22 cellular contexts compared by ENCODE assay signal in the genomic region with DNA sequence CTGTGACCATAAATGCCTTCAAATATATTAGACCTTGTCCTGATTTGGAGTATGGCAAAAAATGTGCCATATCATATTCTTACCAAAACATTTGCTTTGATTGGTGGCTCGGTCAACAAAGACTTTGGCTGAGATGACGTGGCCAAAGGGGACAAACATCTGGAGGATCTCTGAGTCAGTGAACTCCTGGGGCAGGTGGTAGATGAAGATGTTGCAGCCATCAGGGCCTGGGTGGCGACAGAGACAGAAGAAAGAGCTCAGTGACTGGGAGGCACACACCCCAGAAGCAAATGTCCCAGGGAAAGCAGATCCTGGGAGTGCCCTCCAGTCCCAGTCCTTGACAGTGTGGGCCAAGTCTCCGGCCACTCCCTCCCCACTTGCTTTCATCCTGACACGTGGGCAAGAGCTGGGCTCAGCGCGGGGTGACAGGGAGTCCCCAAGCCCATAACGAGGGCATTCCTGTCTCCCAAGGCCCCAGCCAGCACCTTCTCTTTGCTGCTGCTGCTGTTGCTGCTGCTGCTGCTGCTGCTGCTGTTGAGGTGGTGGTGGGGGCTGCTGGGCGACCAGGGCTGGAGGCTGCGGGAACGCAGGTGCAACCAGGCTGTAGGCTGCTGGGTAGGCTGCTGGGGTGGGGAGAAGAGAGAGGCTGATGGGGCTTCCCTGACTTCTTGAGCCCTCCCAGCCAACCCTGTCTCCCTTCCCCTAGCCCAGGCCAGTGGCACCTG. TPM values are rescaled to one million over a fixed set of nuclear protein-coding genes. Genes with fewer than 3 reads are reported as not detected.
DNase-seq lines count a peak whose midpoint lies in the region; ATAC-seq and TF ChIP-seq lines count a peak whose summit lies in the region.
"Had no signal": no experiment of that assay in that cellular context is flagged by ENCODE, and none has a peak within 500 bp of the region (broad histone marks: within the 10 kb centered on the region; RNA-seq: fewer than 3 reads in every experiment).

No MANE protein-coding gene starts in this region.

- no peak overlapping the region for H3K27ac ChIP-seq in IMR-90 (ENCODE audit: insufficient read depth, low read length)
- no peak overlapping the region for H3K27ac ChIP-seq in substantia nigra (ENCODE audit: low read depth, low read length, poor library complexity, severe bottlenecking)
- H3K27ac ChIP-seq: neutrophil, tibial artery had no signal

- H4K20me1 ChIP-seq in IMR-90 (ENCODE audit: insufficient read depth, low read length) = no peaks in the 10 kb centered on the region; the same call in 1 of the 2 replicates

- DNase-seq in IMR-90 = peak; percentile 18
- peak; percentile 13 for DNase-seq in SW480 (ENCODE audit: low spot score)
- DNase-seq in left colon = peak in 1 of 2 donors; percentile 62
- no peak for DNase-seq in activated T-cell treated with anti-CD3 and anti-CD28 coated beads, Interleukin-2, amount 50 U/mL, for 48 hours
- DNase-seq in substantia nigra (lab: John Stamatoyannopoulos, UW) = no peak
- DNase-seq: activated CD4-positive, alpha-beta T cell treated with anti-CD3 and anti-CD28 coated beads for 1 hour; activated naive CD8-positive, alpha-beta T cell treated with anti-CD3 and anti-CD28 coated beads for 36 hours; left cardiac atrium; midbrain; NCI-H1694; NCI-H226; retina; SK-N-SH; stimulated activated naive CD4-positive, alpha-beta T cell treated with Interleukin-2 at 50 U/mL for 16 hours; T1000; tibial artery had no signal

- peaks cover 7% of the 10 kb centered on the region for H3K27me3 ChIP-seq in IMR-90 (ENCODE audit: control insufficient read depth, insufficient read depth, low read length)
- H3K27me3 ChIP-seq: tibial artery had no signal

- in situ Hi-C loops in IMR-90 (cut with MboI; ENCODE audit: low sequenced_read_pairs) = no loop called here

- no peak overlapping the region for H2BK5ac ChIP-seq in IMR-90 (ENCODE audit: low read depth, low read length, poor library complexity, severe bottlenecking)

- no peak overlapping the region for H3K56ac ChIP-seq in IMR-90 (ENCODE audit: extremely low read depth, insufficient read depth, low read length)

- no peak overlapping the region for H2AK5ac ChIP-seq in IMR-90 (ENCODE audit: low read depth, low read length)

- no peaks in the 10 kb centered on the region for H3K9me1 ChIP-seq in IMR-90 (ENCODE audit: insufficient read depth, low read length)

- intact Hi-C loops in IMR-90 (cut with micrococcal nuclease) = no loop called here
- intact Hi-C loops in left colon (cut with DNase I, micrococcal nuclease) = no loop called here

- H3K9me3 Mint-ChIP-seq in stimulated activated memory B cell treated with anti-CD40 and anti-IgM and Interleukin-4, amounts not matched to agents 10 μg/mL and 1 μg/mL and 100 μg/mL, for 72 hours = no peaks in the 10 kb centered on the region
- H3K9me3 Mint-ChIP-seq: activated naive CD8-positive, alpha-beta T cell treated with anti-CD3 and anti-CD28 coated beads for 36 hours had no signal

- no peak overlapping the region for H4K91ac ChIP-seq in IMR-90 (ENCODE audit: insufficient read depth, low read depth, low read length)

- H3K4me3 Mint-ChIP-seq in stimulated activated memory B cell treated with anti-CD40 and anti-IgM and Interleukin-4, amounts not matched to agents 10 μg/mL and 1 μg/mL and 100 μg/mL, for 72 hours = no peak overlapping the region
- H3K4me3 Mint-ChIP-seq: activated naive CD8-positive, alpha-beta T cell treated with anti-CD3 and anti-CD28 coated beads for 36 hours had no signal

- CTCF ChIA-PET in IMR-90 (lab: Yijun Ruan, JAX) = no interaction called here

- H3K14ac ChIP-seq in IMR-90 (replicated peaks; ENCODE audit: low read depth, low read length) = no peak overlapping the region

- POLR2A ChIA-PET in IMR-90 (lab: Charles Lee; ENCODE audit: unreplicated experiment) = no interaction called here

- H3K27me3 Mint-ChIP-seq in stimulated activated memory B cell treated with anti-CD40 and anti-IgM and Interleukin-4, amounts not matched to agents 10 μg/mL and 1 μg/mL and 100 μg/mL, for 72 hours = peaks cover 26% of the 10 kb centered on the region

- no peak overlapping the region for H3K9ac ChIP-seq in IMR-90 (ENCODE audit: low read depth, low read length)
- H3K9ac ChIP-seq: SK-N-SH had no signal

- no peak overlapping the region for H2BK20ac ChIP-seq in IMR-90 (ENCODE audit: low read depth, low read length)

- H3K4me1 Mint-ChIP-seq in stimulated activated memory B cell treated with anti-CD40 and anti-IgM and Interleukin-4, amounts not matched to agents 10 μg/mL and 1 μg/mL and 100 μg/mL, for 72 hours = peaks cover 24% of the 10 kb centered on the region
- H3K4me1 Mint-ChIP-seq: activated naive CD8-positive, alpha-beta T cell treated with anti-CD3 and anti-CD28 coated beads for 36 hours had no signal

- no peak overlapping the region for H3K4ac ChIP-seq in IMR-90 (ENCODE audit: low read depth, low read length)

- H3K4me3 ChIP-seq in IMR-90 (ENCODE audit: insufficient read depth, low read depth, low read length) = no peak overlapping the region
- H3K4me3 ChIP-seq: tibial artery had no signal

- no peak for TF ChIP-seq RAD21 in IMR-90 (IDR thresholded peaks at IDR 0.05; ENCODE audit: low read length)

- no TSS peak for BruUV-seq in IMR-90 (replicated peaks; lab: Mats Ljungman, UMichigan)

- H3K23ac ChIP-seq in IMR-90 (ENCODE audit: low read depth, low read length) = no peak overlapping the region

- WGBS in IMR-90 (ENCODE audit: extremely low coverage in 2 of 2, insufficient read length in 1 of 2), 2 experiments = 67% methylated on average over 6 of the region's 11 CpGs; no CpG with 5 or more reads in 1 of the 2 experiments

- H2AK9ac ChIP-seq in IMR-90 (replicated peaks; ENCODE audit: low read depth, low read length, poor library complexity) = no peak overlapping the region

- no peak overlapping the region for H2BK15ac ChIP-seq in IMR-90 (ENCODE audit: low read depth, low read length)

- ATAC-seq in IMR-90 (ENCODE audit: low read depth) (no peak), left colon (peak; percentile 88), GM21447 (IDR thresholded peaks at IDR 0.05; ENCODE audit: unreplicated experiment) (no peak)
- ATAC-seq in stimulated activated memory B cell treated with anti-CD40 and anti-IgM and Interleukin-4, amounts not matched to agents 10 μg/mL and 1 μg/mL and 100 μg/mL, for 72 hours = peak; percentile 9
- ATAC-seq: esophagus mucosa, left cardiac atrium had no signal

- TF ChIP-seq CTCF in IMR-90 (conservative IDR thresholded peaks at IDR 0.05; ENCODE audit: low read depth, low read length) = no peak

- no peak overlapping the region for H3K18ac ChIP-seq in IMR-90 (ENCODE audit: low read depth, low read length)

- no peak overlapping the region for H3K4me2 ChIP-seq in IMR-90 (ENCODE audit: low read depth, low read length)
- H3K4me2 ChIP-seq: SK-N-SH had no signal

- no peaks in the 10 kb centered on the region for H3K4me1 ChIP-seq in IMR-90 (ENCODE audit: control insufficient read depth, insufficient read depth, low read length)
- H3K4me1 ChIP-seq: tibial artery had no signal

- H3K9me3 ChIP-seq in IMR-90 (ENCODE audit: control insufficient read depth, insufficient read depth, low read length) = no peaks in the 10 kb centered on the region
- H3K9me3 ChIP-seq: neutrophil, SK-N-SH, tibial artery had no signal

- no peak overlapping the region for H4K8ac ChIP-seq in IMR-90 (ENCODE audit: low read depth in 2 of 2, low read length in 2 of 2)

- H3K36me3 ChIP-seq in IMR-90 (ENCODE audit: control insufficient read depth, insufficient read depth, low read length) = peaks cover 11% of the 10 kb centered on the region

- H4K5ac ChIP-seq in IMR-90 (ENCODE audit: low read depth, low read length) = no peak overlapping the region

- H2BK120ac ChIP-seq in IMR-90 (ENCODE audit: low read depth, low read length) = no peak overlapping the region

- no peak overlapping the region for H3K27ac Mint-ChIP-seq in stimulated activated memory B cell treated with anti-CD40 and anti-IgM and Interleukin-4, amounts not matched to agents 10 μg/mL and 1 μg/mL and 100 μg/mL, for 72 hours
- H3K27ac Mint-ChIP-seq: activated naive CD8-positive, alpha-beta T cell treated with anti-CD3 and anti-CD28 coated beads for 36 hours had no signal

- H3K79me1 ChIP-seq in IMR-90 (ENCODE audit: low read depth in 1 of 2, low read length in 2 of 2) = no peaks in the 10 kb centered on the region

- dilution Hi-C loops in IMR-90 (cut with HindIII; ENCODE audit: low sequenced_read_pairs, unreplicated experiment) = no loop called here

- H3K36me3 Mint-ChIP-seq in stimulated activated memory B cell treated with anti-CD40 and anti-IgM and Interleukin-4, amounts not matched to agents 10 μg/mL and 1 μg/mL and 100 μg/mL, for 72 hours = peaks cover 5% of the 10 kb centered on the region
- H3K36me3 Mint-ChIP-seq: activated naive CD8-positive, alpha-beta T cell treated with anti-CD3 and anti-CD28 coated beads for 36 hours had no signal

- TF ChIP-seq POLR2A in IMR-90 (IDR thresholded peaks at IDR 0.05; ENCODE audit: low read depth, low read length) = no peak

- peak overlapping the region; percentile 32 for H2AFZ ChIP-seq in IMR-90 (replicated peaks; ENCODE audit: low read length, poor library complexity)

TF ChIP-seq in IMR-90, 13 proteins besides CTCF, POLR2A, EP300 and RAD21 (continues in another document):
- TF ChIP-seq BHLHE40 (IDR thresholded peaks at IDR 0.05; ENCODE audit: low read depth, low read length) (no peak), RFX5 (IDR thresholded peaks at IDR 0.05; ENCODE audit: low read depth, low read length) (no peak), FOS (IDR thresholded peaks at IDR 0.05; ENCODE audit: low read depth, low read length) (no peak), RCOR1 (IDR thresholded peaks at IDR 0.05; ENCODE audit: insufficient replicate concordance, low read length) (no peak), MAZ (IDR thresholded peaks at IDR 0.05; ENCODE audit: borderline replicate concordance, low read depth, low read length) (no peak), SMC3 (IDR thresholded peaks at IDR 0.05; ENCODE audit: low read depth, low read length) (no peak)

RNA-seq across cellular contexts. Expression of a gene that starts 10.7 kb away (rescaled TPM):
- total RNA-seq in IMR-90 (2012; rRNA removed) (not detected in 2 replicates), left colon (1 to 10 TPM; 2.2 to 2.4 TPM)
- polyA plus RNA-seq in IMR-90 (2012; rRNA removed) = not detected in 2 replicates
- not detected in 2 replicates for polyA plus RNA-seq in IMR-90 (2012; cell fraction: cytosol; rRNA removed)
- not detected in 2 replicates for polyA plus RNA-seq in IMR-90 (2012; cell fraction: nucleus; rRNA removed; ENCODE audit: low replicate concordance)
- total RNA-seq: activated CD8-positive, alpha-beta memory T cell treated with anti-CD3 and anti-CD28 coated beads for 36 hours; activated naive CD8-positive, alpha-beta T cell treated with anti-CD3 and anti-CD28 coated beads for 36 hours; esophagus mucosa; left cardiac atrium had no signal

RNA-seq across cellular contexts. Expression of a gene that starts 15.4 kb away (rescaled TPM):
- total RNA-seq in IMR-90 (2012; rRNA removed) (not detected in 2 replicates), left colon (1 to 10 TPM in 1 of 2 donors, under 1 TPM in 1; 0.67 to 1.6 TPM)
- polyA plus RNA-seq in IMR-90 (2012; rRNA removed) = not detected in 2 replicates
- not detected in 2 replicates for polyA plus RNA-seq in IMR-90 (2012; cell fraction: cytosol; rRNA removed)
- not detected in 2 replicates for polyA plus RNA-seq in IMR-90 (2012; cell fraction: nucleus; rRNA removed; ENCODE audit: low replicate concordance)
- total RNA-seq: activated CD8-positive, alpha-beta memory T cell treated with anti-CD3 and anti-CD28 coated beads for 36 hours; activated naive CD8-positive, alpha-beta T cell treated with anti-CD3 and anti-CD28 coated beads for 36 hours; esophagus mucosa; H1 had no signal
- polyA plus RNA-seq: H1, SK-N-SH had no signal

RNA-seq across cellular contexts. Expression of a gene that starts 57.4 kb away (rescaled TPM):
- total RNA-seq in IMR-90 (2012; rRNA removed) = 65.4 and 85.8 TPM in 2 replicates
- 77.3 and 87.5 TPM in 2 replicates for polyA plus RNA-seq in IMR-90 (2012; rRNA removed)
- polyA plus RNA-seq in IMR-90 (2012; cell fraction: cytosol; rRNA removed) = 37.2 and 62.6 TPM in 2 replicates
- 37.5 and 93.0 TPM in 2 replicates for polyA plus RNA-seq in IMR-90 (2012; cell fraction: nucleus; rRNA removed; ENCODE audit: low replicate concordance)
- total RNA-seq in left colon = 10 to 100 TPM; 44.8 to 47.5 TPM

Comparison
In these comparisons a context has a peak if more than half of its experiments do, and no peak if none do; other contexts are left out.
1. ATAC-seq: peak in left colon (single experiment) and stimulated activated memory B cell treated with anti-CD40 and anti-IgM and Interleukin-4, amounts not matched to agents 10 μg/mL and 1 μg/mL and 100 μg/mL, for 72 hours (single experiment); none in IMR-90 (single experiment) and GM21447 (single experiment).
2. DNase-seq: peak in IMR-90 (single experiment) and SW480 (single experiment); none in activated T-cell treated with anti-CD3 and anti-CD28 coated beads, Interleukin-2, amount 50 U/mL, for 48 hours (0 of 2) and substantia nigra (0 of 49).